ENCODE assay signal across 2 cellular contexts in the genomic region with DNA sequence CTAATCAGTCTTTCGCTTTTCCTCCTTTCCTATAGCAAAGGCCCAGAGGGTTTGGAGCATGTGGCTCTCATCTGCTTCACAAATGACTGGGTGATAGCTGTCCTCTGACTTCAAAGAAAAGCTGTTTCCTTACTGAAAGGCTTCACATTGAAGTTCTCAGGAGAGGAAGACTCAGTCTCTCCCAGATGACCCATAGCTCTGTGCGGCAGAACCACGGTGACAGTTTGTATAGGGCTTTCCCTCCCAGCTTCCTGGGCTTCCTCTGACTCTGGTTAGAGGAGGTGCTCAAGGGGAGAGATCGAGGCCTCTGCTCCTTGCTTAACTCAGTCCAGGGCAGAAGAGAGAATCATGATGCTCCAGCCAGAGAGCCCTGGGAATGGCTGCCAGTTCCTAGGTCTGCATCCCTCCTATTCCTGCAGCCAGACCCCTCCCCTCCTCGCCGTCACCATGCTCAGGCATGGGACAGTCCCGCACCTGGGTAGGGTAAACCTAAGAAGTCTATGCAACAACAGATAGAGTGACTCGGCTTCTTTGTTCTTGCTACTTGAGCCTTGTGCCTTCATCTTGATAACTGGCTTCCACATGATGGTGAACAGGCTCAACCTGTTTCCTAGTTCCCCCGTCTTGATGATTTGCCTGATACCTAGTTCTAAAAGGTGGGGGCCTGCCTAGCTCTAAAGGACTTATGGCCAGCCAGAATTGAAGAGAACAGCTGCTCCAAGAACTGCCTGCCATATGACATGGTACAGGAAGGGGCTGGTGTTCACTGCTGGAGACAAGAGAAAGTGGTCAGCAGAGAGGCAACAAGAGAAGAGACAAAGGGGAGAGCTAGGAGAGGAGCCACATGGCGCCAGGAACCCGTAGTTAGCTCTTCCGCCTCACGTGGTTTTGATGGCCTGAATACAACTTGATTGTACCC.
TF ChIP-seq lines count a peak whose summit lies in the region.

No MANE protein-coding gene starts in this region.

TF ChIP-seq in IMR-90, 13 proteins besides CTCF, POLR2A, EP300 and RAD21:
- TF ChIP-seq MAFK (IDR thresholded peaks at IDR 0.05; ENCODE audit: low read depth, low read length), result no peak
- TF ChIP-seq MXI1 (IDR thresholded peaks at IDR 0.05; ENCODE audit: borderline replicate concordance, low read depth, low read length), result no peak
- no peak for TF ChIP-seq CEBPB (IDR thresholded peaks at IDR 0.05; ENCODE audit: low read depth, low read length)
- no peak for TF ChIP-seq NFE2L2 (IDR thresholded peaks at IDR 0.05; ENCODE audit: low read depth, low read length)
- TF ChIP-seq FOS (IDR thresholded peaks at IDR 0.05; ENCODE audit: low read depth, low read length), result no peak
- no peak for TF ChIP-seq RCOR1 (IDR thresholded peaks at IDR 0.05; ENCODE audit: insufficient replicate concordance, low read length)
- no peak for TF ChIP-seq BHLHE40 (IDR thresholded peaks at IDR 0.05; ENCODE audit: low read depth, low read length)
- no peak for TF ChIP-seq RFX5 (IDR thresholded peaks at IDR 0.05; ENCODE audit: low read depth, low read length)
- TF ChIP-seq CHD1 (IDR thresholded peaks at IDR 0.05; ENCODE audit: low read depth, low read length), result no peak
- TF ChIP-seq, protein P1, sequence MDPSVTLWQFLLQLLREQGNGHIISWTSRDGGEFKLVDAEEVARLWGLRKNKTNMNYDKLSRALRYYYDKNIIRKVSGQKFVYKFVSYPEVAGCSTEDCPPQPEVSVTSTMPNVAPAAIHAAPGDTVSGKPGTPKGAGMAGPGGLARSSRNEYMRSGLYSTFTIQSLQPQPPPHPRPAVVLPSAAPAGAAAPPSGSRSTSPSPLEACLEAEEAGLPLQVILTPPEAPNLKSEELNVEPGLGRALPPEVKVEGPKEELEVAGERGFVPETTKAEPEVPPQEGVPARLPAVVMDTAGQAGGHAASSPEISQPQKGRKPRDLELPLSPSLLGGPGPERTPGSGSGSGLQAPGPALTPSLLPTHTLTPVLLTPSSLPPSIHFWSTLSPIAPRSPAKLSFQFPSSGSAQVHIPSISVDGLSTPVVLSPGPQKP (IDR thresholded peaks at IDR 0.05; ENCODE audit: borderline replicate concordance, low read depth, low read length), result no peak
- TF ChIP-seq SMC3 (IDR thresholded peaks at IDR 0.05; ENCODE audit: low read depth, low read length), result no peak
- no peak for TF ChIP-seq MAZ (IDR thresholded peaks at IDR 0.05; ENCODE audit: borderline replicate concordance, low read depth, low read length)
- TF ChIP-seq, protein P2, sequence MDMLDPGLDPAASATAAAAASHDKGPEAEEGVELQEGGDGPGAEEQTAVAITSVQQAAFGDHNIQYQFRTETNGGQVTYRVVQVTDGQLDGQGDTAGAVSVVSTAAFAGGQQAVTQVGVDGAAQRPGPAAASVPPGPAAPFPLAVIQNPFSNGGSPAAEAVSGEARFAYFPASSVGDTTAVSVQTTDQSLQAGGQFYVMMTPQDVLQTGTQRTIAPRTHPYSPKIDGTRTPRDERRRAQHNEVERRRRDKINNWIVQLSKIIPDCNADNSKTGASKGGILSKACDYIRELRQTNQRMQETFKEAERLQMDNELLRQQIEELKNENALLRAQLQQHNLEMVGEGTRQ (IDR thresholded peaks at IDR 0.05; ENCODE audit: low read depth, low read length), result no peak

TF ChIP-seq in endothelial cell of umbilical vein, 7 proteins besides CTCF, POLR2A, EP300 and RAD21:
- no peak for TF ChIP-seq FOS (IDR thresholded peaks at IDR 0.05; ENCODE audit: borderline replicate concordance, insufficient read depth, low read length)
- TF ChIP-seq POLR2AphosphoS5 (IDR thresholded peaks at IDR 0.05; ENCODE audit: insufficient read depth, low read depth, low read length), result no peak
- TF ChIP-seq MYC (IDR thresholded peaks at IDR 0.05; ENCODE audit: low read depth, low read length), result no peak
